21 cellular contexts compared by ENCODE assay signal in the genomic region with DNA sequence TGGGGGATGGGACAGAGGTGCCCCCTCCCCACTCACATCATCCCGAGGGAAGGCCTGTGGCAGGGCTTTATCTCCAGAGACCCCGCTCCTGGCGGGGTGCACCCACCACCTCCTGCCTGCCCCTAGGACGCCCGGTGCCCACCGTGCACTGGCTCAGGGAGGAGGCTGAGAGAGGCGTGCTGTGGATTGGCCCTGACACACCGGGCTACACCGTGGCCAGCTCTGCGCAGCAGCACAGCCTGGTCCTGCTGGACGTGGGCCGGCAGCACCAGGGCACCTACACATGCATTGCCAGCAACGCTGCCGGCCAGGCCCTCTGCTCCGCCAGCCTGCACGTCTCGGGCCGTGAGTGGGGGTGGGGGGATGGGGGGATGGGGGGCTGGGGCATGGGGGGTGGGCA.
DNase-seq lines count a peak whose midpoint lies in the region; ATAC-seq, FAIRE-seq and TF ChIP-seq lines count a peak whose summit lies in the region.
"Had no signal": no experiment of that assay in that cellular context is flagged by ENCODE, and none has a peak within 500 bp of the region (broad histone marks: within the 10 kb centered on the region; RNA-seq: fewer than 3 reads in every experiment).

No MANE protein-coding gene starts in this region.

- no peaks in the 10 kb centered on the region for H3K9me3 Mint-ChIP-seq in activated CD4-positive, alpha-beta T cell treated with anti-CD3 and anti-CD28 coated beads for 36 hours (ENCODE audit: low read depth)
- H3K9me3 Mint-ChIP-seq: CD14-positive monocyte had no signal

- DNase-seq in activated CD4-positive, alpha-beta T cell treated with anti-CD3 and anti-CD28 coated beads for 48 hours: peak; percentile 0
- no peak for DNase-seq in activated CD4-positive, alpha-beta T cell treated with anti-CD3 and anti-CD28 coated beads for 36 hours
- DNase-seq in G401 (ENCODE audit: low spot score): peak; percentile 34
- peak; percentile 49 for DNase-seq in kidney
- DNase-seq in ovary: peak in 3 of 5 donors; percentile 10 to 21 (median 11)
- no peak for DNase-seq in ecto neural progenitor cell (ENCODE audit: low spot score)
- no peak for DNase-seq in OCI-M1 (lab: John Stamatoyannopoulos, UW)
- DNase-seq in NCI-H1436 treated with DMSO at 0.1 percent for 48 hours (lab: John Stamatoyannopoulos, UW): no peak
- DNase-seq: AML-193, DMS79 treated with DMSO at 0.1 percent for 48 hours, KBM-7, NCI-H1105, NCI-H1694, NCI-H2081 treated with DMSO at 0.1 percent for 48 hours, NCI-H510A, NCI-H748 treated with DMSO at 0.1 percent for 48 hours, RPMI8226 had no signal

- H3K4me3 ChIP-seq in kidney (ENCODE audit: low read length in 2 of 2) (no peak overlapping the region), ovary (no peak overlapping the region)
- H3K4me3 ChIP-seq: HAP-1 had no signal

- peaks cover 5 to 10% of the 10 kb centered on the region in 2 donors for H3K36me3 ChIP-seq in kidney (ENCODE audit: control insufficient read depth in 1 of 2, insufficient read depth in 2 of 2, low read length in 2 of 2)
- H3K36me3 ChIP-seq in ovary: no peaks in the 10 kb centered on the region
- H3K36me3 ChIP-seq: HAP-1 had no signal

- in situ Hi-C loops in G401 (cut with HindIII; ENCODE audit: low sequenced_read_pairs): no loop called here

- no peaks in the 10 kb centered on the region for H3K27me3 Mint-ChIP-seq in activated CD4-positive, alpha-beta T cell treated with anti-CD3 and anti-CD28 coated beads for 36 hours

- CTCF ChIA-PET in activated CD4-positive, alpha-beta T cell treated with anti-CD3 and anti-CD28 coated beads for 36 hours (lab: Charles Lee): no interaction called here

- no peak overlapping the region for H3K27ac Mint-ChIP-seq in activated CD4-positive, alpha-beta T cell treated with anti-CD3 and anti-CD28 coated beads for 36 hours
- H3K27ac Mint-ChIP-seq: CD14-positive monocyte had no signal

- intact Hi-C loops in activated CD4-positive, alpha-beta T cell treated with anti-CD3 and anti-CD28 coated beads for 36 hours (cut with DNase I, micrococcal nuclease): no loop called here
- intact Hi-C loops in kidney (cut with DNase I): no loop called here
- intact Hi-C loops in ovary (cut with DNase I): no loop called here

- no peak for FAIRE-seq in kidney (lab: Jason Lieb, UNC)
- FAIRE-seq: HepG2 had no signal

- H3K4me1 Mint-ChIP-seq in activated CD4-positive, alpha-beta T cell treated with anti-CD3 and anti-CD28 coated beads for 36 hours: no peaks in the 10 kb centered on the region
- H3K4me1 Mint-ChIP-seq: CD14-positive monocyte had no signal

- no peak for ATAC-seq in activated CD4-positive, alpha-beta T cell treated with anti-CD3 and anti-CD28 coated beads for 36 hours
- ATAC-seq: HepG2 had no signal

- peaks cover 5% of the 10 kb centered on the region for H3K36me3 Mint-ChIP-seq in activated CD4-positive, alpha-beta T cell treated with anti-CD3 and anti-CD28 coated beads for 36 hours (ENCODE audit: low read depth)
- H3K36me3 Mint-ChIP-seq: CD14-positive monocyte had no signal

- no peak overlapping the region for H3K4me3 Mint-ChIP-seq in activated CD4-positive, alpha-beta T cell treated with anti-CD3 and anti-CD28 coated beads for 36 hours
- H3K4me3 Mint-ChIP-seq: CD14-positive monocyte had no signal

- POLR2A ChIA-PET in activated CD4-positive, alpha-beta T cell treated with anti-CD3 and anti-CD28 coated beads for 36 hours (lab: Charles Lee): no interaction called here

- no peaks in the 10 kb centered on the region for H3K27me3 ChIP-seq in ovary

- 86 to 88% (median 88%) methylated on average over 5 to 18 of the region's 18 CpGs for WGBS in ovary, 3 donors

- H3K9me3 ChIP-seq in kidney (ENCODE audit: control insufficient read depth in 1 of 2, low read length in 2 of 2): no peaks in the 10 kb centered on the region
- H3K9me3 ChIP-seq in ovary: no peaks in the 10 kb centered on the region
- H3K9me3 ChIP-seq: HAP-1 had no signal

- H3K27ac ChIP-seq in kidney (ENCODE audit: low read depth in 2 of 2, low read length in 2 of 2) (no peak overlapping the region), ovary (no peak overlapping the region)
- H3K27ac ChIP-seq: 22Rv1 had no signal

- TF ChIP-seq CTCF in kidney (IDR thresholded peaks at IDR 0.05; ENCODE audit: borderline replicate concordance, extremely low read depth, insufficient read depth) (no peak), ovary (IDR thresholded peaks at IDR 0.05) (no peak)

- no peak overlapping the region for H3K9ac ChIP-seq in kidney (ENCODE audit: low read length in 2 of 2)

- H3K4me1 ChIP-seq in kidney (ENCODE audit: control insufficient read depth in 1 of 2, insufficient read depth in 1 of 2, low read depth in 1 of 2, low read length in 2 of 2) (no peaks in the 10 kb centered on the region), ovary (ENCODE audit: insufficient read depth) (no peaks in the 10 kb centered on the region)
- H3K4me1 ChIP-seq: HAP-1 had no signal

- no peak for TF ChIP-seq EP300 in ovary (IDR thresholded peaks at IDR 0.05)

- no peak for TF ChIP-seq POLR2A in ovary (IDR thresholded peaks at IDR 0.05)

Comparison
In these comparisons a context has a peak if more than half of its experiments do, and no peak if none do; other contexts are left out.
1. DNase-seq: peak in activated CD4-positive, alpha-beta T cell treated with anti-CD3 and anti-CD28 coated beads for 48 hours (single experiment), G401 (single experiment), kidney (single experiment) and ovary (3 of 5); none in activated CD4-positive, alpha-beta T cell treated with anti-CD3 and anti-CD28 coated beads for 36 hours (single experiment), ecto neural progenitor cell (single experiment), OCI-M1 (single experiment) and NCI-H1436 treated with DMSO at 0.1 percent for 48 hours (single experiment).